ENCODE assay signal across 1 cellular context in the genomic region with DNA sequence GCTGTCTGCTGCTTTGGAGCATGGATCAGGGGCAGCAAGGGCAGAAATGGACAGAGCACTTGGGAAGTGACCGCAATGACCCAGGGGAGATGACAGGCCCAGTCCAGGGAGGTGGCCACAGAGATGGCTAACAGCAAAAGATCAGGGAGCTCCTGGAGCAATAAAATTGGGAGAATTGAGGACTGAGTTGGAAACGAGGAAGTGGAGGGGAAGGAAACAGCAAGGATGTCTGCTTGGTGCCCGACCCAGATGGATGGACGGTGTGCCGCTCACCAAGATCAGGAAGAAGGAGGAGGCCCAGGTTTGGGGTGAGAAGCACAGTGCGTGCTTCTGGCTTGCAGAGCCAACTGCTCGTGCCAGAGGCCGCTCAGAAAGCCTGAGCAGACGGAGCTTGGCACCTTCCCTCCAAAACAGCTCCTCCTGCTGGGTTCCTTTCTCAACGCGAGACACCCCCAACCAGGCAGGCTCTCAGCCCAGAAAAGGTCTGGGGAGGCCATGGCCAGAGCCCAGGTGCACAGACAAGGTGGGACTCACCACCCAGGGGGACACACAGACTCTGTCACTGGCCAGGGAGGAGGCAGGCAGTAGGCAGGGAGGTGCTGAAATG.
TF ChIP-seq lines count a peak whose summit lies in the region.

No MANE protein-coding gene starts in this region.

TF ChIP-seq in H1, 55 proteins besides CTCF, POLR2A, EP300 and RAD21:
- TF ChIP-seq CTBP2 (IDR thresholded peaks at IDR 0.05; ENCODE audit: borderline replicate concordance, insufficient read depth, insufficient read length, low read length) (no peak), E2F6 (IDR thresholded peaks at IDR 0.05) (peak; percentile 92), GTF2F1 (IDR thresholded peaks at IDR 0.05; ENCODE audit: borderline replicate concordance, low read depth, low read length) (no peak), PHF8 (conservative IDR thresholded peaks at IDR 0.05; ENCODE audit: low read depth, low read length) (no peak), SIX5 (IDR thresholded peaks at IDR 0.05; ENCODE audit: low read depth, low read length) (no peak), CBX5 (IDR thresholded peaks at IDR 0.05; ENCODE audit: low read depth, low read length) (no peak)
- TF ChIP-seq, protein P1, sequence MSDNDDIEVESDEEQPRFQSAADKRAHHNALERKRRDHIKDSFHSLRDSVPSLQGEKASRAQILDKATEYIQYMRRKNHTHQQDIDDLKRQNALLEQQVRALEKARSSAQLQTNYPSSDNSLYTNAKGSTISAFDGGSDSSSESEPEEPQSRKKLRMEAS (IDR thresholded peaks at IDR 0.05), result peak; percentile 83
